ENCODE assay signal across 16 cellular contexts in genomic region chrX:108131471-108131870, GRCh38. TPM values are rescaled to one million over a fixed set of nuclear protein-coding genes. Genes with fewer than 3 reads are reported as not detected.
DNase-seq lines count a peak whose midpoint lies in the region; ATAC-seq lines count a peak whose summit lies in the region.
"Had no signal": no experiment of that assay in that cellular context is flagged by ENCODE, and none has a peak within 500 bp of the region (broad histone marks: within the 10 kb centered on the region; RNA-seq: fewer than 3 reads in every experiment).

No MANE protein-coding gene starts in this region.

- ATAC-seq in GM18909 (IDR thresholded peaks at IDR 0.05; ENCODE audit: poor library complexity, unreplicated experiment), result no peak
- ATAC-seq in HG02759 (IDR thresholded peaks at IDR 0.05; ENCODE audit: unreplicated experiment), result no peak
- ATAC-seq in GM21526 (IDR thresholded peaks at IDR 0.05; ENCODE audit: low FRiP score, unreplicated experiment), result no peak
- no peak for ATAC-seq in GM21528 (IDR thresholded peaks at IDR 0.05; ENCODE audit: low FRiP score, unreplicated experiment)

- DNase-seq in A172 (ENCODE audit: low spot score), result peak; percentile 69
- DNase-seq in HS-27A (ENCODE audit: low read depth), result peak; percentile 7
- peak; percentile 47 for DNase-seq in amniotic epithelial cell (ENCODE audit: low read depth)
- peak; percentile 0 for DNase-seq in glomerular visceral epithelial cell (ENCODE audit: extremely low spot score)
- DNase-seq: activated T-cell treated with anti-CD3 and anti-CD28 coated beads, Interleukin-2, amount 50 U/mL, for 48 hours; CD8-positive, alpha-beta memory T cell; hippocampal formation; naive B cell; NCI-H1417 treated with DMSO at 0.1 percent for 48 hours; NCI-H345; SJCRH30; T1000 had no signal

RNA-seq across cellular contexts. Expression of gene ATG4A, which starts 39.9 kb away (rescaled TPM):
- 7.6 and 9.0 TPM in 2 replicates for total RNA-seq in A172 (2014; rRNA removed; shearing (Covaris generic))

RNA-seq across cellular contexts. Expression of gene PSMD10, which starts 40.1 kb away (rescaled TPM):
- total RNA-seq in A172 (2014; rRNA removed; shearing (Covaris generic)), result 76.2 and 107 TPM in 2 replicates

Comparison
In these comparisons a context has a peak if more than half of its experiments do, and no peak if none do; other contexts are left out.
1. DNase-seq: peak in every context shown above with its lines; median percentile 69 in A172; 47 in amniotic epithelial cell; 7 in HS-27A; 0 in glomerular visceral epithelial cell.